ENCODE assay signal across 1 cellular context in the genomic region with DNA sequence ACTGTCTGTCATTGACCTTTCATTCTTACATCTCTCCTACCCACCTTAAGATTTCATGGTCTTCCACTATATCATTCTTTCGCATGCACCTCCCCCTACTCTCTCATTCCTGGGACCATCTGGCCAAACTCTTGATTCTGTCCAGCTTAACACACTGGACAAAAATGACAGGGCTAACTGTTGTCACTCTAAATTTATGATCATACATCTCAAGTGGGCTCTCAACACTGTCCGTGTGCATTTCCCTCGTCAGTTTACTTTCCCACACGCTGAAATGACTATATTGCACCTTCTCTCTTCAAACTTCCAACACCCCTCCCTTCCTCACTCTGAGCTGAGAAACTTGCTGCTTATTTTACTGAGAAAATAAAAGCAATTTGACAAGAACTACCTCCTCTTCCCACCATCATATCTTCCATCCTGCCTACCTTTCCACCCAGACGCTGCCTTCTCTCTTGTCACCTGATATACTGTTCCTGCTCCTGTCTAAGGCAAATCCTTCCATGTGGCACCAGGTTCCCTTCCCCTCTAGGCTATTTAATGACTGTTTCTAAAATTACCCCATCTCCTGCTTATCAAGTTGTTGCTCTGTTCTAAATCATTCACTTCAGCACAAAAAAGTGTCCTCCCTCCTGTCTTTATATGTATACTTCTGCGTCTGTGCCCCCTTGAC.
TF ChIP-seq lines count a peak whose summit lies in the region.

No MANE protein-coding gene starts in this region.

TF ChIP-seq in HepG2, 621 proteins besides CTCF, POLR2A, EP300 and RAD21:
- TF ChIP-seq, protein P1, sequence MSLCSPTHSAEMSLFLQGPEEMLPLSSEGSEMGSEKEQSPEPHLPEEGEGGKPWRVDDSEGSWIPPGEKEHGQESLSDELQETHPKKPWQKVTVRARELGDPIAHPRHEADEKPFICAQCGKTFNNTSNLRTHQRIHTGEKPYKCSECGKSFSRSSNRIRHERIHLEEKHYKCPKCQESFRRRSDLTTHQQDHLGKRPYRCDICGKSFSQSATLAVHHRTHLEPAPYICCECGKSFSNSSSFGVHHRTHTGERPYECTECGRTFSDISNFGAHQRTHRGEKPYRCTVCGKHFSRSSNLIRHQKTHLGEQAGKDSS (CRISPR knock-in tag; IDR thresholded peaks at IDR 0.05; ENCODE audit: borderline replicate concordance, low read depth) = no peak
- TF ChIP-seq KDM4B (CRISPR knock-in tag; IDR thresholded peaks at IDR 0.05) (no peak), HNRNPUL1 (IDR thresholded peaks at IDR 0.05; ENCODE audit: low read depth, low read length) (no peak)
- TF ChIP-seq, protein P2, sequence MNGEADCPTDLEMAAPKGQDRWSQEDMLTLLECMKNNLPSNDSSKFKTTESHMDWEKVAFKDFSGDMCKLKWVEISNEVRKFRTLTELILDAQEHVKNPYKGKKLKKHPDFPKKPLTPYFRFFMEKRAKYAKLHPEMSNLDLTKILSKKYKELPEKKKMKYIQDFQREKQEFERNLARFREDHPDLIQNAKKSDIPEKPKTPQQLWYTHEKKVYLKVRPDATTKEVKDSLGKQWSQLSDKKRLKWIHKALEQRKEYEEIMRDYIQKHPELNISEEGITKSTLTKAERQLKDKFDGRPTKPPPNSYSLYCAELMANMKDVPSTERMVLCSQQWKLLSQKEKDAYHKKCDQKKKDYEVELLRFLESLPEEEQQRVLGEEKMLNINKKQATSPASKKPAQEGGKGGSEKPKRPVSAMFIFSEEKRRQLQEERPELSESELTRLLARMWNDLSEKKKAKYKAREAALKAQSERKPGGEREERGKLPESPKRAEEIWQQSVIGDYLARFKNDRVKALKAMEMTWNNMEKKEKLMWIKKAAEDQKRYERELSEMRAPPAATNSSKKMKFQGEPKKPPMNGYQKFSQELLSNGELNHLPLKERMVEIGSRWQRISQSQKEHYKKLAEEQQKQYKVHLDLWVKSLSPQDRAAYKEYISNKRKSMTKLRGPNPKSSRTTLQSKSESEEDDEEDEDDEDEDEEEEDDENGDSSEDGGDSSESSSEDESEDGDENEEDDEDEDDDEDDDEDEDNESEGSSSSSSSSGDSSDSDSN (CRISPR knock-in tag; IDR thresholded peaks at IDR 0.05) = no peak
